15 cellular contexts compared by ENCODE assay signal in the genomic region with DNA sequence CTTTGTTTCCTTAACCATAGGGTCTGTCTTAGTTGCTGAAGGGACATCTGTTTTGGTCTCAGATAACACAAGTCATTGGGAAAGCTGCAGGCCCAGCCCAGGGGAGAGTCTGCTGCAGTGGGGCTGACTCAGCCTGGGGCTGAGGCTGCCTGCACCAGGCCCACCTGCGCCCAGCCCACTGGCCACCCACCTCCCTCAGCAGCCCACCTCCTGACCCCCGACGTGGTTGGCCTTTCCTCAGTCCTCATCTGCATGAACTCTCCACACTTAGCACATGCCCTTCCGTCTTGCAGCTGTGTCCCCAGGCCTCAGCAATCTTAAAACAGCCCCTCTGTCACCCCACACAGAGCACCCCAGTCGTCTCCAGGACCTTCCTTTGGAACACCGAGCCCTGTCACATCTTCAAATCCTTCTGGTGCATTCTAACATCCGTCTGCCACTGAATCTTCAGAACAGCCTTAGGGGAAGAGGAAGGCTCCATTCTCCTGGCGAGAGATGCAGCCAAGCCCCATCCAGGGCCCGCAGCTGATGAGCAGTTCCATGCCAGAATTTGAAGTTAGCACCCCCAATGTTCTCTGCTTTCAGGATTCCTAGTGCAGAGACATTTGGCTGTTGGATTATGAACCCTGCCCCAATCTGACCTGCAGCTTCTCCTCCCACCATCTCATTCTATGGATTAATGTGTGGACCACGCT.
DNase-seq lines count a peak whose midpoint lies in the region; ATAC-seq and TF ChIP-seq lines count a peak whose summit lies in the region.
"Had no signal": no experiment of that assay in that cellular context is flagged by ENCODE, and none has a peak within 500 bp of the region (broad histone marks: within the 10 kb centered on the region; RNA-seq: fewer than 3 reads in every experiment).

No MANE protein-coding gene starts in this region.

- H3K4me3 Mint-ChIP-seq in endodermal cell: no peak overlapping the region
- H3K4me3 Mint-ChIP-seq: activated B cell treated with CpG ODN at 0.5 μM for 24 hours, memory B cell, T-cell had no signal

- peaks cover 0 to 8% (median 0%) of the 10 kb centered on the region in 4 donors for H3K4me1 ChIP-seq in Peyer's patch
- H3K4me1 ChIP-seq in endodermal cell (ENCODE audit: control insufficient read depth, insufficient read depth, low read length): peaks cover 12% of the 10 kb centered on the region
- H3K4me1 ChIP-seq in ovary (ENCODE audit: insufficient read depth): peaks cover 10% of the 10 kb centered on the region

- peaks cover 39% of the 10 kb centered on the region for H3K4me1 Mint-ChIP-seq in endodermal cell
- H3K4me1 Mint-ChIP-seq: activated B cell treated with CpG ODN at 0.5 μM for 24 hours, memory B cell had no signal

- no peak for TF ChIP-seq EP300 in ovary (IDR thresholded peaks at IDR 0.05)

- H3K9me3 ChIP-seq in AG04450 (ENCODE audit: control insufficient read depth, insufficient read depth, low read length): no peaks in the 10 kb centered on the region
- H3K9me3 ChIP-seq in Peyer's patch: no peaks in the 10 kb centered on the region
- no peaks in the 10 kb centered on the region for H3K9me3 ChIP-seq in endodermal cell (ENCODE audit: control insufficient read depth, low read length)
- no peaks in the 10 kb centered on the region for H3K9me3 ChIP-seq in ovary
- H3K9me3 ChIP-seq: neutrophil had no signal

- no peaks in the 10 kb centered on the region for H3K36me3 Mint-ChIP-seq in endodermal cell (ENCODE audit: low read depth)
- H3K36me3 Mint-ChIP-seq: memory B cell, T-cell had no signal

- 85 to 90% methylated on average over 7 to 10 of the region's 10 CpGs for WGBS in endodermal cell (ENCODE audit: insufficient coverage in 1 of 2, insufficient read length in 1 of 2), 2 experiments
- WGBS in ovary, 3 donors: 83 to 94% (median 91%) methylated on average over 10 of the region's 10 CpGs

- H3K9ac ChIP-seq in endodermal cell (ENCODE audit: extremely low read depth, low read length, poor library complexity, severe bottlenecking): no peak overlapping the region

- H3K27me3 ChIP-seq in AG04450 (ENCODE audit: control insufficient read depth, insufficient read depth, low read length) (no peaks in the 10 kb centered on the region), Peyer's patch (no peaks in the 10 kb centered on the region), endodermal cell (ENCODE audit: control insufficient read depth, insufficient read depth, low read length, poor library complexity, severe bottlenecking) (peaks cover 6% of the 10 kb centered on the region), ovary (no peaks in the 10 kb centered on the region)
- H3K27me3 ChIP-seq: neutrophil had no signal

- H3K27ac ChIP-seq in AG04450 (ENCODE audit: low read depth, low read length) (peak overlapping the region; percentile 39), Peyer's patch (no peak overlapping the region), endodermal cell (ENCODE audit: low read depth, low read length) (no peak overlapping the region), ovary (no peak overlapping the region)
- H3K27ac ChIP-seq: cardiac muscle cell, neutrophil had no signal

- H3K27ac Mint-ChIP-seq in endodermal cell: no peak overlapping the region
- H3K27ac Mint-ChIP-seq: activated B cell treated with CpG ODN at 0.5 μM for 24 hours, memory B cell, T-cell had no signal

- ATAC-seq in GM21423 (IDR thresholded peaks at IDR 0.05; ENCODE audit: unreplicated experiment) (no peak), esophagus mucosa (no peak)
- ATAC-seq: T-cell had no signal

- H3K4me3 ChIP-seq in AG04450 (ENCODE audit: low read depth, low read length): no peak overlapping the region
- no peak overlapping the region for H3K4me3 ChIP-seq in Peyer's patch
- H3K4me3 ChIP-seq in endodermal cell (ENCODE audit: low read length): no peak overlapping the region
- H3K4me3 ChIP-seq in ovary: no peak overlapping the region
- H3K4me3 ChIP-seq: cardiac muscle cell had no signal

- POLR2A ChIA-PET in AG04450 (lab: Yijun Ruan, JAX): interaction anchor here (0.6 kb wide), 1 partner anchor 30 kb away, joined by 3 read pairs; no protein-coding TSS in a partner anchor

- peaks cover 4% of the 10 kb centered on the region for H3K27me3 Mint-ChIP-seq in endodermal cell (ENCODE audit: insufficient read depth)
- H3K27me3 Mint-ChIP-seq: activated B cell treated with CpG ODN at 0.5 μM for 24 hours had no signal

- DNase-seq in AG04450 (ENCODE audit: low read depth, low spot score) (no peak), Peyer's patch (peak in 2 of 3 donors; percentile 23), endodermal cell (peak; percentile 47), ovary (peak in 4 of 5 donors; percentile 1 to 17 (median 6)), SIG-M5 (lab: John Stamatoyannopoulos, UW) (no peak), HuH-7 (ENCODE audit: low spot score) (no peak)
- DNase-seq: activated B cell treated with CpG ODN at 0.5 μM for 24 hours; small intestine; stimulated activated naive CD4-positive, alpha-beta T cell treated with Interleukin-2 at 50 U/mL for 16 hours had no signal

- TF ChIP-seq POLR2A in Peyer's patch (IDR thresholded peaks at IDR 0.05): no peak
- no peak for TF ChIP-seq POLR2A in ovary (IDR thresholded peaks at IDR 0.05)

- H3K36me3 ChIP-seq in Peyer's patch (no peaks in the 10 kb centered on the region), endodermal cell (ENCODE audit: control insufficient read depth, insufficient read depth, low read length) (no peaks in the 10 kb centered on the region), ovary (no peaks in the 10 kb centered on the region)
- H3K36me3 ChIP-seq: cardiac muscle cell, neutrophil had no signal

- no peaks in the 10 kb centered on the region for H3K9me3 Mint-ChIP-seq in endodermal cell
- H3K9me3 Mint-ChIP-seq: activated B cell treated with CpG ODN at 0.5 μM for 24 hours, memory B cell, T-cell had no signal

- intact Hi-C loops in ovary (cut with DNase I): loop anchor here in 1 of 4 donors (5.0 kb wide), 1 partner anchor 1465 kb away; no protein-coding TSS in a partner anchor

- CTCF ChIA-PET in AG04450 (lab: Charles Lee): no interaction called here

- TF ChIP-seq CTCF in AG04450 (IDR thresholded peaks at IDR 0.05; ENCODE audit: low read depth, low read length) (no peak), Peyer's patch (IDR thresholded peaks at IDR 0.05) (no peak), endodermal cell (conservative IDR thresholded peaks at IDR 0.05) (no peak), ovary (IDR thresholded peaks at IDR 0.05) (no peak)

Comparison
In these comparisons a context has a peak if more than half of its experiments do, and no peak if none do; other contexts are left out.
1. DNase-seq: peak in Peyer's patch (2 of 3), endodermal cell (single experiment) and ovary (4 of 5); none in AG04450 (single experiment), SIG-M5 (single experiment) and HuH-7 (single experiment).